In genomic region chr11:129862123-129862522, GRCh38 we compare ENCODE assay signal across 1 cellular context.
TF ChIP-seq lines count a peak whose summit lies in the region.

No MANE protein-coding gene starts in this region.

TF ChIP-seq in HepG2, 621 proteins besides CTCF, POLR2A, EP300 and RAD21:
- TF ChIP-seq POLR2G (IDR thresholded peaks at IDR 0.05; ENCODE audit: low read depth, low read length) (peak; percentile 60; the same call in 1 of the 2 replicates), ZNF687 (CRISPR knock-in tag; IDR thresholded peaks at IDR 0.05) (0 out of 2 replicates have a peak, but pooled peaks have one; percentile 17), ZNF142 (CRISPR knock-in tag; IDR thresholded peaks at IDR 0.05) (no peak), ZBTB2 (CRISPR knock-in tag; IDR thresholded peaks at IDR 0.05; ENCODE audit: low read depth) (no peak), CREM (IDR thresholded peaks at IDR 0.05) (0 out of 2 replicates have a peak, but pooled peaks have one; percentile 8), CREM (CRISPR knock-in tag; IDR thresholded peaks at IDR 0.05) (no peak), ZBTB49 (CRISPR knock-in tag; IDR thresholded peaks at IDR 0.05; ENCODE audit: borderline replicate concordance) (no peak), U2AF2 (IDR thresholded peaks at IDR 0.05; ENCODE audit: low read depth, low read length) (no peak), ARNT2 (CRISPR knock-in tag; IDR thresholded peaks at IDR 0.05; ENCODE audit: low read depth) (peak; percentile 12; the same call in 1 of the 2 replicates), HOXA3 (CRISPR knock-in tag; IDR thresholded peaks at IDR 0.05) (0 out of 2 replicates have a peak, but pooled peaks have one; percentile 2), RFXANK (CRISPR knock-in tag; IDR thresholded peaks at IDR 0.05) (no peak), ZNF143 (CRISPR knock-in tag; IDR thresholded peaks at IDR 0.05) (no peak), SP5 (CRISPR knock-in tag; IDR thresholded peaks at IDR 0.05; ENCODE audit: borderline replicate concordance, low read depth) (peak; percentile 2), RBM22 (optimal IDR thresholded peaks at IDR 0.05; ENCODE audit: low read length) (peak; percentile 62)
TF ChIP-seq in HepG2: peak in this region for 7.
